Comparison of ENCODE assay signal across 11 cellular contexts in the genomic region with DNA sequence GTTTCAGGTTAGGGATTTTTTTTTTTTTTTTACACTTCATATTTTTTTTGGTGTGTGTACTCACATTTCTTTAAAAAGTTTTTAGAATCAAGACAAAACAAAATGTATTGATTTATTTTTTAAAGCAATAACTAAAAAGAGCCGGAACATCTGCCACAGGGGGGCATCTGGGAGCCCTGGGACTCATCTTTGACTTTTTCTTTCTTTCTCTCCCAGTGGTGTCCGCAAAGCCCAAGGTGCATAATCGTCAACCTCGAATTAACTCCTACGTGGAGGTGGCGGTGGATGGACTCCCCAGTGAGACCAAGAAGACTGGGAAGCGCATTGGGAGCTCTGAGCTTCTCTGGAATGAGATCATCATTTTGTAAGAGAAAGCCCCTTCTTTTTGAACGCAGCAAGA. TPM values are rescaled to one million over a fixed set of nuclear protein-coding genes. Genes with fewer than 3 reads are reported as not detected.
DNase-seq lines count a peak whose midpoint lies in the region; ATAC-seq and TF ChIP-seq lines count a peak whose summit lies in the region.
"Had no signal": no experiment of that assay in that cellular context is flagged by ENCODE, and none has a peak within 500 bp of the region (broad histone marks: within the 10 kb centered on the region; RNA-seq: fewer than 3 reads in every experiment).

No MANE protein-coding gene starts in this region.

- intact Hi-C loops in ascending aorta (cut with DNase I) = loop anchor here (5.0 to 10.0 kb wide), 2 partner anchors 46 to 64 kb away; no protein-coding TSS in a partner anchor
- intact Hi-C loops in head of caudate nucleus (cut with DNase I) = no loop called here

- H3K36me3 ChIP-seq in ascending aorta = peaks cover 0 to 19% of the 10 kb centered on the region in 2 donors

- no peaks in the 10 kb centered on the region for H3K27me3 ChIP-seq in ascending aorta

- H3K4me3 ChIP-seq in ascending aorta = peak overlapping the region in 1 of 2 donors; percentile 53

- no peak for ATAC-seq in GM21515 (IDR thresholded peaks at IDR 0.05; ENCODE audit: unreplicated experiment)

- no peaks in the 10 kb centered on the region for H3K9me3 ChIP-seq in ascending aorta

- peak; percentile 25 to 57 (median 28) for TF ChIP-seq CTCF in ascending aorta (IDR thresholded peaks at IDR 0.05)

- peaks cover 0 to 5% of the 10 kb centered on the region in 2 donors for H3K4me1 ChIP-seq in ascending aorta

- H3K27ac ChIP-seq in ascending aorta (peak overlapping the region in 1 of 2 donors; percentile 38), temporal lobe (ENCODE audit: low read depth, low read length) (peak overlapping the region; percentile 50)

- DNase-seq in DMS 273 (lab: John Stamatoyannopoulos, UW; ENCODE audit: unreplicated experiment) = peak; percentile 18
- no peak for DNase-seq in DMS 273 treated with DMSO at 0.1 percent for 48 hours (lab: John Stamatoyannopoulos, UW)
- DNase-seq in ascending aorta (ENCODE audit: low spot score in 2 of 2) = no peak
- peak in 40 of 42 donors; percentile 22 to 87 (median 59) for DNase-seq in head of caudate nucleus
- DNase-seq in KG1 (lab: John Stamatoyannopoulos, UW) = no peak
- DNase-seq in germinal center (ENCODE audit: low spot score) = no peak
- DNase-seq: 8988T, NCI-H524 treated with DMSO at 0.1 percent for 48 hours, SW 1271 had no signal

RNA-seq across cellular contexts. Expression of gene WWP2, which starts 36.3 kb away (rescaled TPM):
- total RNA-seq in ascending aorta (71.2 TPM), temporal lobe (21.1 TPM)

RNA-seq across cellular contexts. Expression of gene NOB1, which starts 43.7 kb away (rescaled TPM):
- total RNA-seq in ascending aorta (20.2 TPM), temporal lobe (10.3 TPM)

Comparison
In these comparisons a context has a peak if more than half of its experiments do, and no peak if none do; other contexts are left out.
1. DNase-seq: peak in DMS 273 (single experiment) and head of caudate nucleus (40 of 42); none in DMS 273 treated with DMSO at 0.1 percent for 48 hours (single experiment), ascending aorta (0 of 2), KG1 (single experiment) and germinal center (single experiment).